In genomic region chr6:38027685-38028373, GRCh38 we compare ENCODE assay signal across 17 cellular contexts.
DNase-seq lines count a peak whose midpoint lies in the region; ATAC-seq, FAIRE-seq and TF ChIP-seq lines count a peak whose summit lies in the region.
"Had no signal": no experiment of that assay in that cellular context is flagged by ENCODE, and none has a peak within 500 bp of the region (broad histone marks: within the 10 kb centered on the region; RNA-seq: fewer than 3 reads in every experiment).

No MANE protein-coding gene starts in this region.

- H3K27ac ChIP-seq in GM23338 (ENCODE audit: low read depth) (no peak overlapping the region), GM12878 (ENCODE audit: control insufficient read depth, insufficient read depth) (peak overlapping the region; percentile 8; the same call in 1 of the 2 replicates)
- H3K27ac ChIP-seq: adrenal gland, GM23248, prostate gland, vagina had no signal

- H3K4me2 ChIP-seq in GM23338 (no peak overlapping the region), GM12878 (ENCODE audit: control insufficient read depth, insufficient read depth) (no peak overlapping the region)

- no peak for TF ChIP-seq RAD21 in GM12878 (IDR thresholded peaks at IDR 0.05; ENCODE audit: insufficient read depth, low read depth, low read length)

- no peaks in the 10 kb centered on the region for H3K27me3 ChIP-seq in GM23338 (ENCODE audit: insufficient read depth)
- H3K27me3 ChIP-seq in GM12878 (replicated peaks in 1 of 2; ENCODE audit: control insufficient read depth in 2 of 2, insufficient read depth in 2 of 2, low read length in 1 of 2) = no peaks in the 10 kb centered on the region
- H3K27me3 ChIP-seq: adrenal gland, vagina had no signal

- CTCF ChIA-PET in GM12878 (lab: Yijun Ruan, JAX) = interaction anchor here (1.0 to 1.7 kb wide), 7 partner anchors 10 to 543 kb away, joined by 3 to 8 read pairs (median 4); no protein-coding TSS in a partner anchor
- CTCF ChIA-PET in MCF 10A (lab: Yijun Ruan, JAX) = interaction anchor here (0.6 to 1.2 kb wide), 3 partner anchors 161 to 466 kb away, joined by 3 to 4 read pairs (median 4); no protein-coding TSS in a partner anchor

- H2AFZ ChIP-seq in GM23338 (no peak overlapping the region), GM12878 (ENCODE audit: control insufficient read depth, low read depth, low read length) (no peak overlapping the region)
- H2AFZ ChIP-seq: GM23248 had no signal

- POLR2A ChIA-PET in GM12878 (lab: Charles Lee) (interaction anchor here (0.6 to 1.1 kb wide), 3 partner anchors 45 to 528 kb away, joined by 3 to 4 read pairs (median 3); partner anchors contain the start of gene CCDC167), MCF 10A (lab: Yijun Ruan, JAX) (interaction anchor here (0.7 to 2.7 kb wide), 3 partner anchors 11 to 459 kb away, joined by 3 to 8 read pairs (median 4); no protein-coding TSS in a partner anchor)

- H3K36me3 ChIP-seq in GM23338 (ENCODE audit: insufficient read depth) (no peaks in the 10 kb centered on the region), GM12878 (ENCODE audit: control insufficient read depth in 2 of 2, insufficient read depth in 2 of 2, low read length in 1 of 2) (no peaks in the 10 kb centered on the region)
- H3K36me3 ChIP-seq: adrenal gland, prostate gland, vagina had no signal

- no peak for FAIRE-seq in GM12878 (lab: Jason Lieb, UNC)
- FAIRE-seq: islet of Langerhans had no signal

- H3K4me3 Mint-ChIP-seq in GM23338 = no peak overlapping the region
- H3K4me3 Mint-ChIP-seq in MCF 10A (ENCODE audit: unreplicated experiment) = no peak overlapping the region
- H3K4me3 Mint-ChIP-seq: dendritic cell treated with granulocyte-macrophage colony-stimulating factor and Interleukin-4, amounts not matched to agents 40 ng/mL and 50 ng/mL, for 4 days had no signal

- ATAC-seq in GM23338 (peak; percentile 58), GM12878 (peak; percentile 51), left lobe of liver (peak; percentile 53), GM18505 (IDR thresholded peaks at IDR 0.05; ENCODE audit: unreplicated experiment) (no peak)

- TF ChIP-seq CTCF in AG10803 (conservative IDR thresholded peaks at IDR 0.05; ENCODE audit: low read length) (no peak), GM23338 (conservative IDR thresholded peaks at IDR 0.05; ENCODE audit: low read depth in 2 of 2) (no peak), GM12878 (IDR thresholded peaks at IDR 0.05 in 2 of 3, conservative IDR thresholded peaks at IDR 0.05 in 1 of 3; ENCODE audit: control insufficient read depth in 2 of 3, extremely low read depth in 1 of 3, insufficient read depth in 1 of 3, low read depth in 3 of 3, low read length in 3 of 3) (no peak), MCF 10A (IDR thresholded peaks at IDR 0.05; ENCODE audit: unreplicated experiment) (no peak)

- H3K9ac ChIP-seq in GM12878 (ENCODE audit: control insufficient read depth, insufficient read depth, low read length) = no peak overlapping the region
- H3K9ac ChIP-seq: GM23248 had no signal

- H3K36me3 Mint-ChIP-seq in GM23338 (ENCODE audit: low read depth) (peaks cover 14% of the 10 kb centered on the region; the same call in 2 of the 3 replicates), MCF 10A (ENCODE audit: insufficient read depth, unreplicated experiment) (peaks cover 7% of the 10 kb centered on the region)

- H3K4me3 ChIP-seq in AG10803 (ENCODE audit: low read length) (no peak overlapping the region), GM23338 (no peak overlapping the region), GM12878 (no peak overlapping the region)
- H3K4me3 ChIP-seq: adrenal gland, GM23248, prostate gland, vagina had no signal

- peaks cover 2% of the 10 kb centered on the region for H3K27me3 Mint-ChIP-seq in GM23338 (ENCODE audit: insufficient read depth, low read depth, poor library complexity)
- H3K27me3 Mint-ChIP-seq in MCF 10A (ENCODE audit: insufficient read depth, unreplicated experiment) = no peaks in the 10 kb centered on the region
- H3K27me3 Mint-ChIP-seq: dendritic cell treated with granulocyte-macrophage colony-stimulating factor and Interleukin-4, amounts not matched to agents 40 ng/mL and 50 ng/mL, for 4 days had no signal

- TF ChIP-seq POLR2A in GM12878 (IDR thresholded peaks at IDR 0.05; ENCODE audit: low read depth, low read length) (no peak), GM18505 (IDR thresholded peaks at IDR 0.05; ENCODE audit: borderline replicate concordance, extremely low read depth, insufficient read depth, insufficient read length) (no peak)

- in situ Hi-C loops in GM12878 (cut with MboI) = no loop called here

- H3K27ac Mint-ChIP-seq in GM23338 (peak overlapping the region; percentile 78), MCF 10A (ENCODE audit: low read depth, unreplicated experiment) (no peak overlapping the region)
- H3K27ac Mint-ChIP-seq: dendritic cell treated with granulocyte-macrophage colony-stimulating factor and Interleukin-4, amounts not matched to agents 40 ng/mL and 50 ng/mL, for 4 days had no signal

- H3K9me3 ChIP-seq in GM12878 (replicated peaks; ENCODE audit: control insufficient read depth, insufficient read depth, low read length) = no peaks in the 10 kb centered on the region; the same call in 2 of the 3 replicates
- H3K9me3 ChIP-seq: adrenal gland, prostate gland, vagina had no signal

- no peaks in the 10 kb centered on the region for H3K9me2 ChIP-seq in GM23338 (ENCODE audit: insufficient read depth)

- H3K9me3 Mint-ChIP-seq in GM23338 (peaks cover 14% of the 10 kb centered on the region), MCF 10A (ENCODE audit: unreplicated experiment) (peaks cover 16% of the 10 kb centered on the region)

- DNase-seq in AG10803 (ENCODE audit: low read depth) = peak; percentile 17
- DNase-seq in GM23338 (ENCODE audit: low spot score) = peak; percentile 39
- DNase-seq in GM12878 (ENCODE audit: low read depth, low spot score) = no peak
- DNase-seq in left lobe of liver (ENCODE audit: low spot score) = no peak
- DNase-seq in SHP77 (lab: John Stamatoyannopoulos, UW) = no peak
- DNase-seq in MCF 10A (ENCODE audit: unreplicated experiment) = no peak
- no peak for DNase-seq in DMS79 treated with DMSO at 0.1 percent for 48 hours (lab: John Stamatoyannopoulos, UW)
- DNase-seq: activated CD4-positive, CD25-positive, alpha-beta regulatory T cell treated with anti-CD3 and anti-CD28 coated beads, Interleukin-2, amount 50 U/mL, for 72 hours; activated T-cell treated with anti-CD3 and anti-CD28 coated beads, Interleukin-2, amount 50 U/mL, for 1 hour; adrenal gland; C1 segment of cervical spinal cord; GM23248 had no signal

- RAD21 ChIA-PET in GM12878 (lab: Charles Lee; ENCODE audit: unreplicated experiment) = interaction anchor here (0.6 to 2.8 kb wide), 5 partner anchors 10 to 466 kb away, joined by 3 to 10 read pairs (median 3); no protein-coding TSS in a partner anchor

- no peak for TF ChIP-seq EP300 in GM12878 (IDR thresholded peaks at IDR 0.05; ENCODE audit: borderline replicate concordance in 1 of 2, control insufficient read depth in 1 of 2, low read depth in 2 of 2, low read length in 2 of 2)

- no TSS peak for BruUV-seq in GM12878 (replicated peaks; lab: Mats Ljungman, UMichigan)
- BruUV-seq in MCF 10A (replicated peaks; lab: Mats Ljungman, UMichigan) = no TSS peak

- H3K79me2 ChIP-seq in GM23338 (replicated peaks; ENCODE audit: insufficient read depth) = peaks cover 27% of the 10 kb centered on the region
- H3K79me2 ChIP-seq in GM12878 (ENCODE audit: control insufficient read depth, insufficient read depth, low read length) = peaks cover 8% of the 10 kb centered on the region

- H4K20me1 ChIP-seq in GM23338 (replicated peaks; ENCODE audit: insufficient read depth) = no peaks in the 10 kb centered on the region
- no peaks in the 10 kb centered on the region for H4K20me1 ChIP-seq in GM12878 (ENCODE audit: control insufficient read depth, insufficient read depth)

- WGBS in GM12878 (ENCODE audit: insufficient coverage, insufficient replicate concordance, low lambda C conversion rate, missing lambda C conversion rate) = 51% methylated on average over 2 of the region's 2 CpGs

- intact Hi-C loops in GM12878 (cut with micrococcal nuclease; ENCODE audit: unreplicated experiment) = no loop called here
- intact Hi-C loops in MCF 10A (cut with micrococcal nuclease) = no loop called here

- no peaks in the 10 kb centered on the region for H3F3A ChIP-seq in GM23338 (replicated peaks; ENCODE audit: low read depth)

- H3K4me1 Mint-ChIP-seq in GM23338 (peaks cover 24% of the 10 kb centered on the region), MCF 10A (ENCODE audit: insufficient read depth, unreplicated experiment) (peaks cover 12% of the 10 kb centered on the region)

- SMC1A ChIA-PET in GM12878 (lab: Charles Lee; ENCODE audit: uncharacterized antibody, unreplicated experiment) = interaction anchor here (0.9 to 1.5 kb wide), 3 partner anchors 10 to 466 kb away, joined by 3 to 5 read pairs (median 4); no protein-coding TSS in a partner anchor

- H3K4me1 ChIP-seq in GM23338 (ENCODE audit: insufficient read depth) (peaks cover 9% of the 10 kb centered on the region), GM12878 (ENCODE audit: control insufficient read depth, insufficient read depth, low read length) (peaks cover 4% of the 10 kb centered on the region; the same call in 1 of the 2 replicates)
- H3K4me1 ChIP-seq: prostate gland had no signal

TF ChIP-seq in GM12878, 131 proteins besides CTCF, POLR2A, EP300 and RAD21:
- TF ChIP-seq MEF2B (IDR thresholded peaks at IDR 0.05; ENCODE audit: partially characterized antibody, poor library complexity, severe bottlenecking) = peak; percentile 44
- TF ChIP-seq SPI1 (IDR thresholded peaks at IDR 0.05; ENCODE audit: borderline replicate concordance, insufficient read depth, low read depth, low read length) = 0 out of 2 replicates have a peak, but pooled peaks have one; percentile 15
- no peak for TF ChIP-seq ZBED1 (IDR thresholded peaks at IDR 0.05; ENCODE audit: borderline replicate concordance)
- no peak for TF ChIP-seq E4F1 (IDR thresholded peaks at IDR 0.05; ENCODE audit: borderline replicate concordance, partially characterized antibody)

Comparison
In these comparisons a context has a peak if more than half of its experiments do, and no peak if none do; other contexts are left out.
1. DNase-seq: peak in AG10803 (single experiment) and GM23338 (single experiment); none in GM12878 (single experiment), left lobe of liver (single experiment), SHP77 (0 of 2), MCF 10A (single experiment) and DMS79 treated with DMSO at 0.1 percent for 48 hours (single experiment).